In genomic region chr4:153127773-153128494, GRCh38 we compare ENCODE assay signal across 9 cellular contexts.
DNase-seq lines count a peak whose midpoint lies in the region; ATAC-seq and TF ChIP-seq lines count a peak whose summit lies in the region.
"Had no signal": no experiment of that assay in that cellular context is flagged by ENCODE, and none has a peak within 500 bp of the region (broad histone marks: within the 10 kb centered on the region; RNA-seq: fewer than 3 reads in every experiment).

No MANE protein-coding gene starts in this region.

- H3K4me3 Mint-ChIP-seq in T-cell, result no peak overlapping the region

- ATAC-seq in T-cell (replicated peaks in 1 of 4) (peak; percentile 84 to 90 (median 88)), left cardiac atrium (peak; percentile 87 to 94), aorta (ENCODE audit: low FRiP score) (peak; percentile 92)

- DNase-seq in DMS53 (lab: John Stamatoyannopoulos, UW), result peak; percentile 89
- no peak for DNase-seq in HFF-Myc (ENCODE audit: extremely low read depth, low read depth)
- peak; percentile 82 for DNase-seq in NCI-H1436 (lab: John Stamatoyannopoulos, UW)
- peak; percentile 64 to 91 (median 81) for DNase-seq in T-cell
- peak; percentile 79 to 96 (median 92) for DNase-seq in adrenal gland
- DNase-seq in left cardiac atrium, result peak; percentile 84
- peak; percentile 40 for DNase-seq in pulmonary artery endothelial cell (ENCODE audit: low read depth, low spot score)
- peak; percentile 87 to 91 for DNase-seq in aorta

- POLR2A ChIA-PET in T-cell (lab: Charles Lee), result interaction anchor here (1.2 to 1.7 kb wide), 2 partner anchors 13 to 39 kb away, joined by 3 to 25 read pairs; no protein-coding TSS in a partner anchor

- H3K36me3 ChIP-seq in adrenal gland (replicated peaks in 1 of 2) (no peaks in the 10 kb centered on the region), aorta (ENCODE audit: control insufficient read depth in 1 of 2, insufficient read depth in 2 of 2, low read length in 1 of 2) (no peaks in the 10 kb centered on the region)

- H3K4me1 ChIP-seq in adrenal gland (replicated peaks in 1 of 2) (no peaks in the 10 kb centered on the region), aorta (ENCODE audit: control insufficient read depth in 1 of 2, insufficient read depth in 2 of 2, low read length in 2 of 2) (no peaks in the 10 kb centered on the region)

- peak; percentile 80 for TF ChIP-seq CTCF in HFF-Myc (IDR thresholded peaks at IDR 0.05; ENCODE audit: low read depth, low read length, missing control alignments)
- peak; percentile 76 to 87 (median 86) for TF ChIP-seq CTCF in adrenal gland (IDR thresholded peaks at IDR 0.05)

- H3K4me1 Mint-ChIP-seq in T-cell, result peaks cover 0 to 5% (median 4%) of the 10 kb centered on the region in 3 donors

- H3K27ac Mint-ChIP-seq in T-cell, result peak overlapping the region in 1 of 2 donors; percentile 6

- H3K9me3 Mint-ChIP-seq in T-cell, result no peaks in the 10 kb centered on the region

- no peaks in the 10 kb centered on the region for H3K36me3 Mint-ChIP-seq in T-cell

- no peak for TF ChIP-seq POLR2A in adrenal gland (IDR thresholded peaks at IDR 0.05)

- H3K27ac ChIP-seq in adrenal gland (no peak overlapping the region), aorta (ENCODE audit: low read depth in 1 of 2, low read length in 2 of 2) (no peak overlapping the region)
- H3K27ac ChIP-seq: epithelial cell of prostate had no signal

- CTCF ChIA-PET in T-cell (lab: Charles Lee), result interaction anchor here (0.6 to 5.0 kb wide), 40 partner anchors 9 to 1768 kb away, joined by 3 to 170 read pairs (median 5); partner anchors contain the start of genes ARFIP1 (in 1 of the 2) and TIGD4 (in 1 of the 2)

- no peaks in the 10 kb centered on the region for H3K27me3 Mint-ChIP-seq in T-cell

- intact Hi-C loops in adrenal gland (cut with DNase I) (loop anchor here (5.0 kb wide), 2 partner anchors 46 to 281 kb away; no protein-coding TSS in a partner anchor), left cardiac atrium (cut with DNase I) (loop anchor here in 1 of 2 donors (2.0 to 5.0 kb wide), 2 partner anchors 45 to 281 kb away; no protein-coding TSS in a partner anchor), aorta (cut with DNase I) (loop anchor here (1.0 to 10.0 kb wide), 4 partner anchors 45 to 343 kb away; no protein-coding TSS in a partner anchor)

- H3K4me3 ChIP-seq in HFF-Myc (replicated peaks; ENCODE audit: low read depth, low read length), result no peak overlapping the region
- H3K4me3 ChIP-seq in adrenal gland, result no peak overlapping the region
- peak overlapping the region in 1 of 2 donors; percentile 35 for H3K4me3 ChIP-seq in aorta (ENCODE audit: low read length in 2 of 2)

- 18 to 22% (median 21%) methylated on average over 18 of the region's 18 CpGs for WGBS in adrenal gland, 4 donors
- 16% methylated on average over 18 of the region's 18 CpGs for WGBS in aorta, 2 donors

- H3K27me3 ChIP-seq in adrenal gland (no peaks in the 10 kb centered on the region), aorta (ENCODE audit: control insufficient read depth in 1 of 2, insufficient read depth in 2 of 2, low read length in 1 of 2) (no peaks in the 10 kb centered on the region)

- H3K9me3 ChIP-seq in adrenal gland (replicated peaks in 1 of 3), result no peaks in the 10 kb centered on the region
- H3K9me3 ChIP-seq in aorta (ENCODE audit: control insufficient read depth, low read length), result no peaks in the 10 kb centered on the region
